In the genomic region with DNA sequence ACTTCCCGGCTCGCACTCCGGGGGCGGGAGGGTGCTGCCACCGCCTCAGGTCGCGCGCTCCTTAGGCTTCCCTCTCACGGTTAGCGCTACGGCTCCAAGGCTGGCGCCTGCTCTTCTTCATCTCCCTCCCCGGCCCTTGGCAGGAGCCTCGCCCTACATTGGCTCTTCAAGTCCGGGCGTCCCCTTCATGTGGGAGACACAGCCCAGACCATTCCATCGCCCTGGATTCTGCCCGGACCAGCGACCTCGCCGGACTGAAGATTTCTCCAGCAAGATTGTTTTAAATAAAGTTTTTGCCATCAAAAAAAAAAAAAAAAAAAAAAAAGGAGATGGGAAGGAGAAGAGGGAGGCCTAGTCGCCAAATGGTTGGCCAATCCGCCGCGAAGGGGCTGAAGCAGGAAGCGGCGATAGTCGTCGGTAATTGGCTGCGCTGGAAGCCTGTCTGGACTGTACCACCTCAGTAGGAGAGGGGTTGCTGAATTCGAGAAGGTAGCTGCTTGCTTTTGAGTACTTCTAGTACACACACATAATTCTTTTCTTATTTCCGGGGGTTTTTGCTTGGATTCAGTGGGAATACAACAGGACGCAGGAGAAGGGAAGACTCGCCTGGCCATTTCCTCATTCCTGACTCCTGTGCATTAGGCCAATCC, we compare ENCODE assay signal across 8 cellular contexts. TPM values are rescaled to one million over a fixed set of nuclear protein-coding genes. Genes with fewer than 3 reads are reported as not detected.
A peak's percentile ranks its signal among the peaks of the same experiment; 100 is the strongest.
DNase-seq lines count a peak whose midpoint lies in the region; ATAC-seq, FAIRE-seq and TF ChIP-seq lines count a peak whose summit lies in the region.

No MANE protein-coding gene starts in this region.

- H2AFZ ChIP-seq in SU-DHL-6 (ENCODE audit: low read depth, low read length, severe bottlenecking) = peak overlapping the region; percentile 66

- H3K27me3 Mint-ChIP-seq in activated naive CD8-positive, alpha-beta T cell treated with anti-CD3 and anti-CD28 coated beads, Interleukin-2, amount 50 U/mL, for 24 hours = no peaks in the 10 kb centered on the region

- peak overlapping the region; percentile 94 for H3K9ac ChIP-seq in SU-DHL-6 (ENCODE audit: low read length)

- H3K27ac ChIP-seq in SU-DHL-6 (ENCODE audit: low read depth, low read length) (peak overlapping the region; percentile 82), pancreas (peak overlapping the region; percentile 98 to 100 (median 99)), tibial artery (peak overlapping the region; percentile 92 to 95)

- ATAC-seq in HG02759 (IDR thresholded peaks at IDR 0.05; ENCODE audit: unreplicated experiment) (peak; percentile 64), Right ventricle myocardium superior (ENCODE audit: poor library complexity) (peak; percentile 91), pancreas (peak; percentile 88 to 96 (median 89))
- ATAC-seq in activated naive CD8-positive, alpha-beta T cell treated with anti-CD3 and anti-CD28 coated beads, Interleukin-2, amount 50 U/mL, for 24 hours = peak; percentile 60

- FAIRE-seq in pancreas (lab: Jason Lieb, UNC) = peak; percentile 94

- H3K4me1 ChIP-seq in pancreas (peaks cover 6 to 15% (median 8%) of the 10 kb centered on the region in 3 donors), tibial artery (peaks cover 0 to 26% (median 18%) of the 10 kb centered on the region in 4 donors)

- H3K9me2 ChIP-seq in SU-DHL-6 (replicated peaks; ENCODE audit: insufficient read depth, low read length) = no peaks in the 10 kb centered on the region

- peak overlapping the region; percentile 99 for H3K27ac Mint-ChIP-seq in activated naive CD8-positive, alpha-beta T cell treated with anti-CD3 and anti-CD28 coated beads, Interleukin-2, amount 50 U/mL, for 24 hours

- H3K4me2 ChIP-seq in SU-DHL-6 (ENCODE audit: low read depth, low read length, poor library complexity, severe bottlenecking) = peak overlapping the region; percentile 70

- peak overlapping the region; percentile 92 for H3K4me3 Mint-ChIP-seq in activated naive CD8-positive, alpha-beta T cell treated with anti-CD3 and anti-CD28 coated beads, Interleukin-2, amount 50 U/mL, for 24 hours

- no peaks in the 10 kb centered on the region for H3K27me3 ChIP-seq in SU-DHL-6 (ENCODE audit: low read length)
- H3K27me3 ChIP-seq in pancreas = no peaks in the 10 kb centered on the region
- no peaks in the 10 kb centered on the region for H3K27me3 ChIP-seq in tibial artery

- peak overlapping the region; percentile 62 for H3K4me3 ChIP-seq in GM12865 (ENCODE audit: low read depth, low read length)
- peak overlapping the region; percentile 72 for H3K4me3 ChIP-seq in SU-DHL-6 (ENCODE audit: insufficient read depth, low read length, poor library complexity, severe bottlenecking)
- H3K4me3 ChIP-seq in pancreas = peak overlapping the region; percentile 94 to 99 (median 98)
- H3K4me3 ChIP-seq in tibial artery = peak overlapping the region; percentile 72 to 76

- no peaks in the 10 kb centered on the region for H3K9me3 ChIP-seq in SU-DHL-6 (ENCODE audit: insufficient read depth, low read length)
- no peaks in the 10 kb centered on the region for H3K9me3 ChIP-seq in pancreas
- no peaks in the 10 kb centered on the region for H3K9me3 ChIP-seq in tibial artery

- no peak for TF ChIP-seq CTCF in GM12865 (IDR thresholded peaks at IDR 0.05; ENCODE audit: insufficient read depth, low read depth, low read length, missing control alignments)
- TF ChIP-seq CTCF in SU-DHL-6 (IDR thresholded peaks at IDR 0.05; ENCODE audit: insufficient read depth, low read length, poor library complexity, severe bottlenecking) = no peak
- no peak for TF ChIP-seq CTCF in pancreas (IDR thresholded peaks at IDR 0.05)
- TF ChIP-seq CTCF in tibial artery (IDR thresholded peaks at IDR 0.05) = peak in 1 of 2 experiments; percentile 12

- H3K36me3 ChIP-seq in SU-DHL-6 (ENCODE audit: low read length) (no peaks in the 10 kb centered on the region; the same call in 1 of the 2 replicates), pancreas (peaks cover 0 to 2% (median 0%) of the 10 kb centered on the region in 3 donors), tibial artery (peaks cover 3 to 18% (median 9%) of the 10 kb centered on the region in 3 donors)

- peaks cover 50% of the 10 kb centered on the region for H3K4me1 Mint-ChIP-seq in activated naive CD8-positive, alpha-beta T cell treated with anti-CD3 and anti-CD28 coated beads, Interleukin-2, amount 50 U/mL, for 24 hours

- H3K79me2 ChIP-seq in SU-DHL-6 (ENCODE audit: insufficient read depth, low read length) = peaks cover 42% of the 10 kb centered on the region

- peaks cover 18% of the 10 kb centered on the region for H3K36me3 Mint-ChIP-seq in activated naive CD8-positive, alpha-beta T cell treated with anti-CD3 and anti-CD28 coated beads, Interleukin-2, amount 50 U/mL, for 24 hours (ENCODE audit: low read depth)

- H3F3A ChIP-seq in SU-DHL-6 (ENCODE audit: insufficient read depth) = peaks cover 14% of the 10 kb centered on the region

- no peaks in the 10 kb centered on the region for H3K9me3 Mint-ChIP-seq in activated naive CD8-positive, alpha-beta T cell treated with anti-CD3 and anti-CD28 coated beads, Interleukin-2, amount 50 U/mL, for 24 hours

- 0 to 1% methylated on average over 31 to 34 of the region's 34 CpGs for WGBS in pancreas, 2 donors

- H4K20me1 ChIP-seq in SU-DHL-6 (ENCODE audit: low read depth, low read length) = peaks cover 19% of the 10 kb centered on the region

- peak; percentile 99 for DNase-seq in GM12865 (ENCODE audit: low read depth)
- peak; percentile 96 for DNase-seq in NCI-H128 (lab: John Stamatoyannopoulos, UW; ENCODE audit: unreplicated experiment)
- DNase-seq in activated naive CD8-positive, alpha-beta T cell treated with anti-CD3 and anti-CD28 coated beads, Interleukin-2, amount 50 U/mL, for 24 hours = peak; percentile 88
- DNase-seq in Right ventricle myocardium superior = peak; percentile 98
- peak; percentile 86 to 99 (median 96) for DNase-seq in pancreas
- peak; percentile 99 for DNase-seq in tibial artery

- intact Hi-C loops in Right ventricle myocardium superior (cut with DNase I) = no loop called here
- intact Hi-C loops in pancreas (cut with DNase I) = no loop called here
- intact Hi-C loops in tibial artery (cut with DNase I; ENCODE audit: low total_unique reads) = loop anchor here (5.0 to 10.0 kb wide), 3 partner anchors 48 to 910 kb away; a partner anchor contains a TSS

RNA-seq across cellular contexts. Expression of a gene that starts 0.7 kb away (rescaled TPM):
- total RNA-seq in Right ventricle myocardium superior (43.7 TPM), pancreas (10 to 100 TPM; 24.6 to 42.3 (median 32.4) TPM)
- 10 to 100 TPM; 14.9 to 20.1 TPM for polyA plus RNA-seq in pancreas

RNA-seq across cellular contexts. Expression of a gene that starts 9.6 kb away (rescaled TPM):
- total RNA-seq in Right ventricle myocardium superior = 6.3 TPM
- total RNA-seq in pancreas = 1 to 10 TPM; 3.8 to 8.0 (median 6.1) TPM
- 1 to 10 TPM; 3.2 to 7.4 TPM for polyA plus RNA-seq in pancreas

RNA-seq across cellular contexts. Expression of a gene that starts 17.5 kb away (rescaled TPM):
- total RNA-seq in Right ventricle myocardium superior = 0.54 TPM
- under 1 TPM in 5 of 6 donors, not detected in 1; 0.12 to 0.32 (median 0.25) TPM for total RNA-seq in pancreas
- under 1 TPM; 0.38 to 0.68 TPM for polyA plus RNA-seq in pancreas

RNA-seq across cellular contexts. Expression of a gene that starts 44.8 kb away (rescaled TPM):
- total RNA-seq in Right ventricle myocardium superior = 7.7 TPM
- total RNA-seq in pancreas = 1 to 10 TPM; 2.5 to 6.3 (median 5.6) TPM
- 10 to 100 TPM in 1 of 2 donors, 1 to 10 TPM in 1; 5.1 to 11.5 TPM for polyA plus RNA-seq in pancreas

RNA-seq across cellular contexts. Expression of a gene that starts 45.2 kb away (rescaled TPM):
- total RNA-seq in Right ventricle myocardium superior (56.6 TPM), pancreas (10 to 100 TPM; 19.8 to 38.8 (median 34.1) TPM)
- polyA plus RNA-seq in pancreas = 10 to 100 TPM; 26.9 to 46.4 TPM

Comparison
In these comparisons a context has a peak if more than half of its experiments do, and no peak if none do; other contexts are left out.
1. Peak in every context shown above with its lines: DNase-seq, ATAC-seq, H3K4me3 ChIP-seq and H3K27ac ChIP-seq.